ENCODE assay signal across 13 cellular contexts in the genomic region with DNA sequence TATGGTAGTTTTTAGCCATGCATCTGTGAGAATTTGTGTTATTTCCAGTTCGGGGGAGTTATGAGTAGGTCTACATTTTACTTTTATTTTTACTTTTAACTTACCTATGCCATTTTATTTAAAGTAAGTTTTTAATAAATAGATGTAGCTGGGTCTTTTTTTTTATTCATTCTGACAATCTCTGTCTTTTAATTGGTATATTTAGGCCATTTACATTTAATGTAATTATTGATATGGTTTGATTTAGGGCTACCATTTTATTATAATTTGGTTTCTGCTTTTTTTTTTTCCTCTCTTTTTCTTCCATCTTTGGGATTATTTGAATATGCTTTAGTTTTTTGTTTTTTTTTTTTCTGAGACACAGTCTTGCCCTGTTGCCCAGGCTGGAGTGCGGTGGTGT. TPM values are rescaled to one million over a fixed set of nuclear protein-coding genes. Genes with fewer than 3 reads are reported as not detected.
DNase-seq lines count a peak whose midpoint lies in the region; ATAC-seq, FAIRE-seq and TF ChIP-seq lines count a peak whose summit lies in the region.
"Had no signal": no experiment of that assay in that cellular context is flagged by ENCODE, and none has a peak within 500 bp of the region (broad histone marks: within the 10 kb centered on the region; RNA-seq: fewer than 3 reads in every experiment).

No MANE protein-coding gene starts in this region.

- H3K9me3 ChIP-seq in HAP-1 (peaks cover 6% of the 10 kb centered on the region), GM12878 (replicated peaks; ENCODE audit: control insufficient read depth, insufficient read depth, low read length) (no peaks in the 10 kb centered on the region; the same call in 1 of the 3 replicates), mesodermal cell (ENCODE audit: control insufficient read depth, low read length) (peaks cover 8% of the 10 kb centered on the region)

- H3K4me3 ChIP-seq in AG09309 (ENCODE audit: control insufficient read depth, low read depth, low read length) (peak overlapping the region; percentile 67; the same call in 1 of the 2 replicates), HAP-1 (peak overlapping the region; percentile 91), GM12878 (peak overlapping the region; percentile 97), mesodermal cell (ENCODE audit: extremely low read depth, insufficient read depth, low read length, poor library complexity, severe bottlenecking) (peak overlapping the region; percentile 93)

- SMC1A ChIA-PET in GM12878 (lab: Charles Lee; ENCODE audit: uncharacterized antibody, unreplicated experiment), result interaction anchor here (0.9 to 2.1 kb wide), 5 partner anchors 16 to 82 kb away, joined by 3 to 8 read pairs (median 4); no protein-coding TSS in a partner anchor

- peak overlapping the region; percentile 51 for H3K4me2 ChIP-seq in GM12878 (ENCODE audit: control insufficient read depth, insufficient read depth)

- TF ChIP-seq EP300 in GM12878 (IDR thresholded peaks at IDR 0.05; ENCODE audit: borderline replicate concordance in 1 of 2, control insufficient read depth in 1 of 2, low read depth in 2 of 2, low read length in 2 of 2), result no peak

- H3K27ac ChIP-seq in GM12878 (ENCODE audit: control insufficient read depth, insufficient read depth), result peak overlapping the region; percentile 46
- no peak overlapping the region for H3K27ac ChIP-seq in mesodermal cell (ENCODE audit: low read depth, low read length, severe bottlenecking)
- H3K27ac ChIP-seq: epithelial cell of prostate, SJCRH30 had no signal

- H4K20me1 ChIP-seq in GM12878 (ENCODE audit: control insufficient read depth, insufficient read depth), result no peaks in the 10 kb centered on the region

- H3K9me3 Mint-ChIP-seq in activated CD4-positive, alpha-beta T cell treated with anti-CD3 and anti-CD28 coated beads for 36 hours (ENCODE audit: low read depth), result peaks cover 7% of the 10 kb centered on the region

- intact Hi-C loops in GM12878 (cut with micrococcal nuclease; ENCODE audit: unreplicated experiment), result loop anchor here (5.0 kb wide), 1 partner anchor 52 kb away; no protein-coding TSS in a partner anchor
- intact Hi-C loops in activated CD4-positive, alpha-beta T cell treated with anti-CD3 and anti-CD28 coated beads for 36 hours (cut with DNase I, micrococcal nuclease), result loop anchor here in 1 of 2 experiments (2.0 kb wide), 3 partner anchors 93 to 643 kb away; a partner anchor contains a TSS

- no peak overlapping the region for H3K27ac Mint-ChIP-seq in activated CD4-positive, alpha-beta T cell treated with anti-CD3 and anti-CD28 coated beads for 36 hours

- TF ChIP-seq RAD21 in GM12878 (IDR thresholded peaks at IDR 0.05; ENCODE audit: insufficient read depth, low read depth, low read length), result no peak

- 3% methylated on average over 2 of the region's 2 CpGs for WGBS in GM12878 (ENCODE audit: insufficient coverage, insufficient replicate concordance, low lambda C conversion rate, missing lambda C conversion rate)
- WGBS in mesodermal cell (ENCODE audit: insufficient coverage in 2 of 2), 2 experiments, result 100% methylated on average over 1 of the region's 2 CpGs; no CpG with 5 or more reads in 1 of the 2 experiments

- peaks cover 21% of the 10 kb centered on the region for H3K27me3 Mint-ChIP-seq in activated CD4-positive, alpha-beta T cell treated with anti-CD3 and anti-CD28 coated beads for 36 hours

- ATAC-seq in GM12878 (no peak), GM19035 (IDR thresholded peaks at IDR 0.05; ENCODE audit: unreplicated experiment) (no peak)
- ATAC-seq in activated CD4-positive, alpha-beta T cell treated with anti-CD3 and anti-CD28 coated beads for 36 hours, result no peak

- CTCF ChIA-PET in GM12878 (lab: Yijun Ruan, JAX), result interaction anchor here (1.0 kb wide), 1 partner anchor 10 kb away, joined by 3 read pairs; no protein-coding TSS in a partner anchor
- CTCF ChIA-PET in activated CD4-positive, alpha-beta T cell treated with anti-CD3 and anti-CD28 coated beads for 36 hours (lab: Charles Lee), result interaction anchor here (0.7 to 1.7 kb wide), 3 partner anchors 9 to 52 kb away, joined by 3 to 5 read pairs (median 3); no protein-coding TSS in a partner anchor

- no peak for TF ChIP-seq POLR2A in GM12878 (IDR thresholded peaks at IDR 0.05; ENCODE audit: low read depth, low read length)

- no peak overlapping the region for H3K9ac ChIP-seq in GM12878 (ENCODE audit: control insufficient read depth, insufficient read depth, low read length)

- H3K4me1 Mint-ChIP-seq in activated CD4-positive, alpha-beta T cell treated with anti-CD3 and anti-CD28 coated beads for 36 hours, result peaks cover 11% of the 10 kb centered on the region

- in situ Hi-C loops in HAP-1 (cut with MboI; ENCODE audit: low sequenced_read_pairs), result no loop called here
- in situ Hi-C loops in GM12878 (cut with MboI), result no loop called here

- H3K27me3 ChIP-seq in HAP-1 (ENCODE audit: low read depth) (no peaks in the 10 kb centered on the region), GM12878 (replicated peaks in 1 of 2; ENCODE audit: control insufficient read depth in 2 of 2, insufficient read depth in 2 of 2, low read length in 1 of 2) (no peaks in the 10 kb centered on the region)
- H3K27me3 ChIP-seq: SJCRH30 had no signal

- no peak overlapping the region for H2AFZ ChIP-seq in GM12878 (ENCODE audit: control insufficient read depth, low read depth, low read length)

- H3K4me3 Mint-ChIP-seq in activated CD4-positive, alpha-beta T cell treated with anti-CD3 and anti-CD28 coated beads for 36 hours, result no peak overlapping the region

- H3K4me1 ChIP-seq in HAP-1 (peaks cover 5% of the 10 kb centered on the region; the same call in 1 of the 2 replicates), GM12878 (ENCODE audit: control insufficient read depth, insufficient read depth, low read length) (peaks cover 26% of the 10 kb centered on the region), mesodermal cell (ENCODE audit: control insufficient read depth, insufficient read depth, low read length, poor library complexity, severe bottlenecking) (no peaks in the 10 kb centered on the region)
- H3K4me1 ChIP-seq: SJCRH30 had no signal

- POLR2A ChIA-PET in GM12878 (lab: Charles Lee), result interaction anchor here (0.7 kb wide), 1 partner anchor 43 kb away, joined by 4 read pairs; no protein-coding TSS in a partner anchor
- POLR2A ChIA-PET in activated CD4-positive, alpha-beta T cell treated with anti-CD3 and anti-CD28 coated beads for 36 hours (lab: Charles Lee), result no interaction called here

- DNase-seq in AG09309 (ENCODE audit: low read depth), result no peak
- DNase-seq in HAP-1 (ENCODE audit: low spot score in 2 of 2), result no peak
- DNase-seq in GM12878 (ENCODE audit: low read depth, low spot score), result no peak
- no peak for DNase-seq in stimulated activated CD4-positive, alpha-beta T cell treated with anti-CD3 and anti-CD28 coated beads, Interleukin-1b, Interleukin-23, amount 100 ng/mL, for 48 hours
- DNase-seq in LoVo (ENCODE audit: low spot score), result no peak
- no peak for DNase-seq in activated CD4-positive, alpha-beta T cell treated with anti-CD3 and anti-CD28 coated beads for 36 hours
- DNase-seq: C1 segment of cervical spinal cord, NCI-H524, nucleus accumbens, SJCRH30 had no signal

- H3K36me3 ChIP-seq in HAP-1 (replicated peaks) (no peaks in the 10 kb centered on the region; the same call in none of the 2 replicates), GM12878 (ENCODE audit: control insufficient read depth in 2 of 2, insufficient read depth in 2 of 2, low read length in 1 of 2) (no peaks in the 10 kb centered on the region; a peak in 1 of 4 replicates), mesodermal cell (ENCODE audit: control insufficient read depth, insufficient read depth, low read length) (peaks cover 20% of the 10 kb centered on the region)
- H3K36me3 ChIP-seq: SJCRH30 had no signal

- RAD21 ChIA-PET in GM12878 (lab: Charles Lee; ENCODE audit: unreplicated experiment), result interaction anchor here (1.8 kb wide), 1 partner anchor 37 kb away, joined by 7 read pairs; no protein-coding TSS in a partner anchor

- peaks cover 68% of the 10 kb centered on the region for H3K79me2 ChIP-seq in GM12878 (ENCODE audit: control insufficient read depth, insufficient read depth, low read length)

- H3K36me3 Mint-ChIP-seq in activated CD4-positive, alpha-beta T cell treated with anti-CD3 and anti-CD28 coated beads for 36 hours (ENCODE audit: low read depth), result peaks cover 5% of the 10 kb centered on the region

- TF ChIP-seq CTCF in AG09309 (IDR thresholded peaks at IDR 0.05; ENCODE audit: control insufficient read depth, insufficient read depth, low read depth, low read length, missing control alignments) (no peak), GM12878 (IDR thresholded peaks at IDR 0.05 in 2 of 3, conservative IDR thresholded peaks at IDR 0.05 in 1 of 3; ENCODE audit: control insufficient read depth in 2 of 3, extremely low read depth in 1 of 3, insufficient read depth in 1 of 3, low read depth in 3 of 3, low read length in 3 of 3) (no peak)

- no peak for FAIRE-seq in GM12878 (lab: Jason Lieb, UNC)

- BruUV-seq in GM12878 (replicated peaks; lab: Mats Ljungman, UMichigan), result TSS peak; percentile 53

TF ChIP-seq in GM12878, 131 proteins besides CTCF, POLR2A, EP300 and RAD21 (continues in another document):
- TF ChIP-seq TAF1 (IDR thresholded peaks at IDR 0.05; ENCODE audit: borderline replicate concordance, low read depth, low read length), result no peak

RNA-seq across cellular contexts. Expression of a gene that starts 1.9 kb away (rescaled TPM):
- 27.9 and 32.6 TPM in 2 replicates for total RNA-seq in GM12878 (2013; cell fraction: nucleolus; rRNA removed)
- total RNA-seq in GM12878 (2014; rRNA removed) (35.9 and 40.5 TPM in 2 replicates), GM12878 (2014; rRNA removed; fragmentation: Illumina TruSeq; extraction: Trizol) (61.1 and 62.4 TPM in 2 replicates), GM12878 (2021) (53.0 and 54.0 TPM in 2 replicates)
- 24.7 TPM for polyA plus RNA-seq in GM12878 (2011; ENCODE audit: low read depth)
- polyA plus RNA-seq in GM12878 (2011; rRNA removed) (20.6 and 25.0 TPM in 2 replicates), GM12878 (2014; fragmentation: Illumina TruSeq; extraction: Trizol) (60.9 and 69.6 TPM in 2 replicates), GM12878 (2014; fragmentation: Nextera tagmentation; extraction: Ambion mirVana) (10 to 100 TPM; 28.7 to 30.9 TPM), GM12878 (2014; rRNA removed) (32.6 and 36.7 TPM in 2 replicates), GM12878 (2016; fragmentation: Nextera tagmentation; extraction: Ambion mirVana) (10 to 100 TPM; 46.6 to 51.8 TPM)
- 11.5 and 15.5 TPM in 2 replicates for polyA plus RNA-seq in GM12878 (2011; cell fraction: cytosol; rRNA removed)
- 5.0 and 8.3 TPM in 2 replicates for polyA plus RNA-seq in GM12878 (2011; cell fraction: nucleus; rRNA removed)
- polyA plus RNA-seq in GM12878 (2012), result 32.6 and 42.6 TPM in 2 replicates
- polyA minus RNA-seq in GM12878 (2011; rRNA and poly(A)+ RNA removed), result 20.6 and 22.3 TPM in 2 replicates
- polyA minus RNA-seq in GM12878 (2011; cell fraction: cytosol; rRNA and poly(A)+ RNA removed), result 11.2 and 13.0 TPM in 2 replicates
- polyA minus RNA-seq in GM12878 (2011; cell fraction: nucleus; rRNA and poly(A)+ RNA removed), result 4.5 and 9.9 TPM in 2 replicates
- 26.1 TPM for polyA plus RNA-seq in mesodermal cell (2013, experiment 1 of 2)
- polyA plus RNA-seq in mesodermal cell (2013, experiment 2 of 2), result 27.1 TPM
- total RNA-seq in activated CD4-positive, alpha-beta T cell treated with anti-CD3 and anti-CD28 coated beads for 36 hours, result 1 to 10 TPM; 7.5 to 9.7 TPM
